Comparison of ENCODE assay signal across 7 cellular contexts in the genomic region with DNA sequence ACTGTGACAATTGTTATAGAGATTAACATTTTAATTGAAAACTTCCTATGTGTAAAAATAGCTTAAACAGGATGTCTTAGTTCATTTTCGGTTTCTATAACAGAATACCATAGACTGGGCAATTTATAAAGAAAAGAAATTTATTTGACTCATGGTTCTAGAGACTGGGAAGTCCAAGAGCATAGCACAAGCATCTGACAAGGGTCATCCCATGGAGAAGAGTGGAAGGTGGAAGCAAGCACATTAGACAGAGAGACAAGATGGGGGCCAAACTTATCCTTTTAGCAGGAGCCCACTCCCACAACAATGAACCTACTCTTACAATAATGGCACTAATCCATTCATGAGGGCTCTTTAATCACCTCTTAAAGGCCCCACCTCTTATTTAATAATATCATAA.
"Had no signal": no experiment of that assay in that cellular context is flagged by ENCODE, and none has a peak within 500 bp of the region (broad histone marks: within the 10 kb centered on the region; RNA-seq: fewer than 3 reads in every experiment).

No MANE protein-coding gene starts in this region.

- DNase-seq: IMR-90, KBM-7, KG1 had no signal

- H3K4me3 ChIP-seq: K562 had no signal

- H3K27ac ChIP-seq: HL-60 had no signal

- H3K4me3 Mint-ChIP-seq: IgD-negative memory B cell had no signal

- ATAC-seq: K562 had no signal

- FAIRE-seq: HTR-8/SVneo, K562 had no signal
